8 cellular contexts compared by ENCODE assay signal in the genomic region with DNA sequence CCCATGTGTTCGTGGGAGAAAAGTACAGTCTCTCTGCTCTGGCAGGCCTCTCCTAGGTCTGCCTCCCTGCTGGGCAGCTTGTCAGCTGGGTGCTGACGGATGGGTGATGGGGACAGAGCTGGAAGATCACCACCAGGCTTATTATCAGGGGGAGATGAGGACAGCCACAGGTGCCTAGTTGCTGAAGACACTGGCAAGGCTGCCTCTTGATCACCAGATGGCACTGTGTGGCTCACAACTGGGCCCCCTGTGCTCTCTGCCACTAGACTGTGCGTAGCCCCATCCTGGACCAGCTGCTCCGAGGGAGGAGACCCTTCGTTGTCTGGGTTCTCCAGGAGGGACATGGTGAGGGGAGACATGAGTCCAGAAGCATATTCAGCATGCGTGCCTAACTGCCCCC.
A peak's percentile ranks its signal among the peaks of the same experiment; 100 is the strongest.
DNase-seq lines count a peak whose midpoint lies in the region; ATAC-seq and TF ChIP-seq lines count a peak whose summit lies in the region.

No MANE protein-coding gene starts in this region.

- no peaks in the 10 kb centered on the region for H3K9me3 Mint-ChIP-seq in activated naive CD8-positive, alpha-beta T cell treated with anti-CD3 and anti-CD28 coated beads, Interleukin-2, amount 50 U/mL, for 24 hours

- POLR2A ChIA-PET in BJ (lab: Charles Lee) (interaction anchor here (0.8 kb wide), 1 partner anchor 156 kb away, joined by 3 read pairs; no protein-coding TSS in a partner anchor), HEK293 (lab: Yijun Ruan, JAX) (interaction anchor here (0.6 kb wide), 1 partner anchor 396 kb away, joined by 4 read pairs; no protein-coding TSS in a partner anchor)

- CTCF ChIA-PET in BJ (lab: Yijun Ruan, JAX), result interaction anchor here (1.0 to 7.6 kb wide), 6 partner anchors 10 to 121 kb away, joined by 3 to 57 read pairs (median 6); partner anchors contain the start of gene MYORG
- CTCF ChIA-PET in HEK293 (lab: Yijun Ruan, JAX), result interaction anchor here (1.1 to 2.3 kb wide), 3 partner anchors 10 to 123 kb away, joined by 5 to 13 read pairs (median 8); no protein-coding TSS in a partner anchor

- no peak overlapping the region for H3K27ac ChIP-seq in HEK293 (ENCODE audit: extremely low read depth, low read depth, low read length)

- DNase-seq in BJ (ENCODE audit: low read depth), result no peak
- DNase-seq in activated naive CD8-positive, alpha-beta T cell treated with anti-CD3 and anti-CD28 coated beads, Interleukin-2, amount 50 U/mL, for 24 hours, result no peak
- DNase-seq in left lobe of liver (ENCODE audit: low spot score), result no peak
- no peak for DNase-seq in activated CD4-positive, alpha-beta T cell treated with anti-CD3 and anti-CD28 coated beads, Interleukin-2, amount 50 U/mL, for 1 hour
- DNase-seq in AG08396 (ENCODE audit: low spot score), result no peak
- DNase-seq in posterior vena cava (ENCODE audit: low spot score), result no peak

- H3K9me3 ChIP-seq in HEK293 (ENCODE audit: control insufficient read depth, insufficient read depth, low read depth, low read length), result no peaks in the 10 kb centered on the region

- peak; percentile 13; the same call in 1 of the 2 replicates for TF ChIP-seq CTCF in BJ (IDR thresholded peaks at IDR 0.05; ENCODE audit: insufficient read depth, low read depth, low read length)
- TF ChIP-seq CTCF in HEK293 (tag by site-specific recombination; IDR thresholded peaks at IDR 0.05), result peak; percentile 36; the same call in 1 of the 2 replicates

- H3K36me3 ChIP-seq in BJ (ENCODE audit: control insufficient read depth, insufficient read depth, low read length) (peaks cover 9% of the 10 kb centered on the region), HEK293 (ENCODE audit: control insufficient read depth in 2 of 2, insufficient read depth in 1 of 2, low read length in 2 of 2) (peaks cover 3 to 83% of the 10 kb centered on the region in 2 experiments; a peak in 1 of 3 replicates)

- H3K36me3 Mint-ChIP-seq in activated naive CD8-positive, alpha-beta T cell treated with anti-CD3 and anti-CD28 coated beads, Interleukin-2, amount 50 U/mL, for 24 hours (ENCODE audit: low read depth), result peaks cover 31% of the 10 kb centered on the region

- H3K4me3 ChIP-seq in BJ (ENCODE audit: low read depth, low read length) (no peak overlapping the region), HEK293 (ENCODE audit: low read depth, low read length) (no peak overlapping the region)

- ATAC-seq in activated naive CD8-positive, alpha-beta T cell treated with anti-CD3 and anti-CD28 coated beads, Interleukin-2, amount 50 U/mL, for 24 hours, result peak; percentile 44
- ATAC-seq in left lobe of liver, result peak; percentile 20
- no peak for ATAC-seq in HG03025 (IDR thresholded peaks at IDR 0.05; ENCODE audit: low FRiP score, unreplicated experiment)

- no peak overlapping the region for H3K4me3 Mint-ChIP-seq in activated naive CD8-positive, alpha-beta T cell treated with anti-CD3 and anti-CD28 coated beads, Interleukin-2, amount 50 U/mL, for 24 hours

- no peaks in the 10 kb centered on the region for H3K27me3 Mint-ChIP-seq in activated naive CD8-positive, alpha-beta T cell treated with anti-CD3 and anti-CD28 coated beads, Interleukin-2, amount 50 U/mL, for 24 hours

- H3K27ac Mint-ChIP-seq in activated naive CD8-positive, alpha-beta T cell treated with anti-CD3 and anti-CD28 coated beads, Interleukin-2, amount 50 U/mL, for 24 hours, result no peak overlapping the region

- no peaks in the 10 kb centered on the region for H3K27me3 ChIP-seq in BJ (ENCODE audit: control insufficient read depth, insufficient read depth, low read length)

- peaks cover 18% of the 10 kb centered on the region for H3K4me1 Mint-ChIP-seq in activated naive CD8-positive, alpha-beta T cell treated with anti-CD3 and anti-CD28 coated beads, Interleukin-2, amount 50 U/mL, for 24 hours

- H3K4me1 ChIP-seq in HEK293 (ENCODE audit: control insufficient read depth, insufficient read depth, low read length), result no peaks in the 10 kb centered on the region

- intact Hi-C loops in posterior vena cava (cut with DNase I), result loop anchor here in 1 of 2 donors (10.0 kb wide), 1 partner anchor 131 kb away; the partner anchor contains the start of gene DCAF12

TF ChIP-seq in HEK293, 187 proteins besides CTCF, POLR2A, EP300 and RAD21:
- TF ChIP-seq SCRT1 (tag by site-specific recombination; IDR thresholded peaks at IDR 0.05; ENCODE audit: borderline replicate concordance), result peak; percentile 65; the same call in 1 of the 2 replicates
- TF ChIP-seq ZNF654 (tag by site-specific recombination; IDR thresholded peaks at IDR 0.05; ENCODE audit: low read depth), result 0 out of 2 replicates have a peak, but pooled peaks have one; percentile 13
- no peak for TF ChIP-seq ZSCAN23 (tag by site-specific recombination; IDR thresholded peaks at IDR 0.05)
- TF ChIP-seq ZNF433 (tag by site-specific recombination; IDR thresholded peaks at IDR 0.05; ENCODE audit: low read depth), result no peak
- peak; percentile 80 for TF ChIP-seq SCRT2 (tag by site-specific recombination; IDR thresholded peaks at IDR 0.05)
- no peak for TF ChIP-seq ZNF214 (tag by site-specific recombination; IDR thresholded peaks at IDR 0.05; ENCODE audit: borderline replicate concordance)
